Comparison of ENCODE assay signal across 14 cellular contexts in the genomic region with DNA sequence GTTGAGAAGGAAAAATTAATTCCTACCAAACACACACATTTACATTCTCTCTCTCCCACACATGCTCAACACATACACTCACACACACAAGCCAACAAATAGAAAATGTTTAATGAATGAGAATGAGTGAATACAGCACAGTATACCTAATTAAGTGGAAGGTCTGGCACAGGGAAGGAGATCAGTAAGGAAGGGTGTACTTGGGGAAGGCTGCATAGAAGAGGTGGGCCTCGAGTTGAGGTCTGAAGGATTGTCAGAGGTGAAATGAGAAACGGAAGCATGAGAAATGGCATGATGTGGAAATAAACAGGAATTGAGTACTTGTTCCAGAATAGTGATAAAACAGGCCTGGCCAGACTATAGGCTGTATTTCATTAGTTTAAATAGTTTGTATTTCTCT.
"Had no signal": no experiment of that assay in that cellular context is flagged by ENCODE, and none has a peak within 500 bp of the region (broad histone marks: within the 10 kb centered on the region; RNA-seq: fewer than 3 reads in every experiment).

No MANE protein-coding gene starts in this region.

- H3K4me3 Mint-ChIP-seq: naive B cell; stimulated activated memory B cell treated with anti-CD40 and anti-IgM and Interleukin-4, amounts not matched to agents 10 μg/mL and 1 μg/mL and 100 μg/mL, for 72 hours had no signal

- ATAC-seq: stimulated activated memory B cell treated with anti-CD40 and anti-IgM and Interleukin-4, amounts not matched to agents 10 μg/mL and 1 μg/mL and 100 μg/mL, for 72 hours had no signal

- H3K9me3 ChIP-seq: adrenal gland had no signal

- H3K9me3 Mint-ChIP-seq: activated T-helper 17 cell treated with anti-CD3 and anti-CD28 coated beads, Interleukin-2, amount 50 U/mL, for 72 hours had no signal

- H3K4me3 ChIP-seq: adrenal gland, cardiac muscle cell had no signal

- H3K27ac Mint-ChIP-seq: activated T-helper 17 cell treated with anti-CD3 and anti-CD28 coated beads, Interleukin-2, amount 50 U/mL, for 72 hours; stimulated activated memory B cell treated with anti-CD40 and anti-IgM and Interleukin-4, amounts not matched to agents 10 μg/mL and 1 μg/mL and 100 μg/mL, for 72 hours had no signal

- DNase-seq: activated CD4-positive, alpha-beta T cell treated with anti-CD3 and anti-CD28 coated beads for 4 hours; activated CD8-positive, alpha-beta memory T cell treated with anti-CD3 and anti-CD28 coated beads for 24 hours; activated naive CD4-positive, alpha-beta T cell treated with Interleukin-2 at 50 U/mL for 16 hours; adrenal gland; islet precursor cell; naive B cell; posterior cingulate gyrus; stimulated activated CD4-positive, alpha-beta T cell treated with anti-CD3 and anti-CD28 coated beads, Interleukin-2, amount 100 ng/mL, for 48 hours; SW 1271; T-helper 9 cell had no signal

- H3K4me1 ChIP-seq: adrenal gland had no signal

- H3K4me1 Mint-ChIP-seq: activated T-helper 17 cell treated with anti-CD3 and anti-CD28 coated beads, Interleukin-2, amount 50 U/mL, for 72 hours had no signal

- H3K27me3 ChIP-seq: adrenal gland, cardiac muscle cell had no signal

- H3K27me3 Mint-ChIP-seq: activated T-helper 17 cell treated with anti-CD3 and anti-CD28 coated beads, Interleukin-2, amount 50 U/mL, for 72 hours; naive B cell; stimulated activated memory B cell treated with anti-CD40 and anti-IgM and Interleukin-4, amounts not matched to agents 10 μg/mL and 1 μg/mL and 100 μg/mL, for 72 hours had no signal

- H3K36me3 ChIP-seq: adrenal gland, cardiac muscle cell had no signal

- H3K27ac ChIP-seq: adrenal gland, cardiac muscle cell, VCaP had no signal

- H3K36me3 Mint-ChIP-seq: stimulated activated memory B cell treated with anti-CD40 and anti-IgM and Interleukin-4, amounts not matched to agents 10 μg/mL and 1 μg/mL and 100 μg/mL, for 72 hours had no signal
